Comparison of ENCODE assay signal across 34 cellular contexts in the genomic region with DNA sequence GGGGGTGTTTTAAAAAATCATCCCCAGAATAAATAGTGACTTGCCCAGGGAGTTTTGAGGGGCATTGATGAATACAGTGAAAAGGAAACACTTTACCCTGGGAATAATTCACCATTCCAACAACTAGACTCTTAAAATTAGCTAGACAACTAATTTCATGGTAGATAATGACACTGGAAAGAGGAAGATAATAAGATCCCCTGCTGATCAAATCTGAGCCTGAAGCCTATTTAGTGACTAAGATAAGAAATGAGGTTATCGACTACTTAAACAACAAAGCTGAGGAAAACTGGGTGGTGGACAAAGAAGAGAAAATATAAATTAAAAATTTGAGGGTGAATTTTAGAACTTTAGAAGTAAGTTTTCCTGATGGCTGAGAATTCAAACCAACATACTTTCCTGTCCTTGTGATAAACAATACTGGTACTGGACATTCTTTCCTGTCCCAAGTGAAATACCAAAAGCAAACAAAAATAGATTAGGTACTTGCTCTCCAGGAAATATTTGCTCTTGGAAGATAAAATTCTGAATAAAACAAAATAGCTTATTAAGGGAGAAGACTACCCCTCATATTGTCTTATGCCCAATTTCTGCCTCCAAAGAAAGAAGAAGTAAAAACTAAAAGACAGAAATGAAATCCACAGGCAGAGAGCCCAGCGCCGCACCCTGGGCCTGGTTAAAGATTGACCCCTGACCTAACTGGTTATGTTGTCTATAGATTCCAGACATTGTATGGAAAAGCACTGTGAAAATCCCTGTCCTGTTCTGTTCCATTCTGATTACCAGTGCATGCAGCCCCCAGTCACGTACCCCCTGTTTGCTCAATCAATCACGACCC.
DNase-seq lines count a peak whose midpoint lies in the region; ATAC-seq, FAIRE-seq and TF ChIP-seq lines count a peak whose summit lies in the region.
"Had no signal": no experiment of that assay in that cellular context is flagged by ENCODE, and none has a peak within 500 bp of the region (broad histone marks: within the 10 kb centered on the region; RNA-seq: fewer than 3 reads in every experiment).

No MANE protein-coding gene starts in this region.

- no peak for FAIRE-seq in D721Med (lab: Jason Lieb, UNC)
- FAIRE-seq: A549, GM18507, GM19239, TTC549 had no signal

- H3K27ac ChIP-seq in heart left ventricle: peak overlapping the region in 9 of 12 donors; percentile 19 to 67 (median 51)
- peak overlapping the region; percentile 20 for H3K27ac ChIP-seq in hepatocyte
- peak overlapping the region; percentile 21 to 37 (median 28) for H3K27ac ChIP-seq in gastrocnemius medialis
- H3K27ac ChIP-seq: esophagus muscularis mucosa, HL-60, neutrophil, PC-9, psoas muscle, sigmoid colon, tibial artery had no signal

- no peak overlapping the region for H3K4me2 ChIP-seq in hepatocyte
- H3K4me2 ChIP-seq: A549, PC-9 had no signal

- in situ Hi-C loops in gastrocnemius medialis (cut with MboI; ENCODE audit: low sequenced_read_pairs in 4 of 4): loop anchor here in 3 of 4 donors (5.0 to 10.0 kb wide), 4 partner anchors 103 to 148 kb away; a partner anchor contains a TSS

- H3K27me3 ChIP-seq in heart left ventricle (no peaks in the 10 kb centered on the region), hepatocyte (no peaks in the 10 kb centered on the region), gastrocnemius medialis (no peaks in the 10 kb centered on the region)
- H3K27me3 ChIP-seq: esophagus muscularis mucosa, MG63, neutrophil, sigmoid colon, tibial artery had no signal

- H2AFZ ChIP-seq in hepatocyte: no peak overlapping the region
- H2AFZ ChIP-seq: PC-9 had no signal

- no peaks in the 10 kb centered on the region for H4K20me1 ChIP-seq in hepatocyte (ENCODE audit: insufficient read depth, poor library complexity, severe bottlenecking)

- H3K36me3 ChIP-seq in heart left ventricle (no peaks in the 10 kb centered on the region), hepatocyte (replicated peaks; ENCODE audit: insufficient read depth, low read depth) (no peaks in the 10 kb centered on the region), gastrocnemius medialis (no peaks in the 10 kb centered on the region)
- H3K36me3 ChIP-seq: esophagus muscularis mucosa, MG63, neutrophil, sigmoid colon, tibial artery had no signal

- peaks cover 0 to 25% (median 15%) of the 10 kb centered on the region in 12 donors for H3K4me1 ChIP-seq in heart left ventricle
- H3K4me1 ChIP-seq in hepatocyte (ENCODE audit: insufficient read depth): peaks cover 18% of the 10 kb centered on the region
- peaks cover 4 to 7% of the 10 kb centered on the region in 2 donors for H3K4me1 ChIP-seq in gastrocnemius medialis
- H3K4me1 ChIP-seq: A549, psoas muscle had no signal

- no peaks in the 10 kb centered on the region for H3K79me2 ChIP-seq in hepatocyte

- no peak for DNase-seq in heart left ventricle
- DNase-seq in Right ventricle myocardium inferior (ENCODE audit: missing footprints): no peak
- DNase-seq in NCI-H748 treated with DMSO at 0.1 percent for 48 hours (lab: John Stamatoyannopoulos, UW): peak; percentile 80
- no peak for DNase-seq in hepatocyte (ENCODE audit: low spot score)
- no peak for DNase-seq in gastrocnemius medialis
- no peak for DNase-seq in stimulated activated CD4-positive, alpha-beta T cell treated with anti-CD3 and anti-CD28 coated beads, Interleukin-4, amount 100 ng/mL, for 24 hours
- DNase-seq in D721Med (ENCODE audit: insufficient read length, low spot score): no peak
- DNase-seq: activated CD4-positive, alpha-beta memory T cell treated with anti-CD3 and anti-CD28 coated beads, Interleukin-2, amount 10 ng/mL, durations not matched to agents 7 days and 5 days; activated CD4-positive, alpha-beta T cell treated with anti-CD3 and anti-CD28 coated beads for 1 hour; activated CD8-positive, alpha-beta memory T cell treated with anti-CD3 and anti-CD28 coated beads, Interleukin-2, amount 50 U/mL, for 4 hours; activated naive CD4-positive, alpha-beta T cell treated with anti-CD3 and anti-CD28 coated beads for 36 hours; AML-193; CD4-positive, alpha-beta T cell; foreskin fibroblast; KG1; MG63; NCI-H446 treated with DMSO at 0.1 percent for 48 hours; NK-92 treated with Interleukin-12 subunit alpha and Interleukin-12 subunit beta, amount 100 ng/mL, for 24 hours; PC-9; psoas muscle; Right ventricle myocardium superior; sigmoid colon; stimulated activated CD4-positive, alpha-beta T cell treated with anti-CD3 and anti-CD28 coated beads, Interleukin-12 subunit alpha, Interleukin-12 subunit beta, amount 100 ng/mL, for 4 hours; stimulated activated CD4-positive, alpha-beta T cell treated with anti-CD3 and anti-CD28 coated beads, Interleukin-2, amount 100 ng/mL, for 48 hours; tibial artery had no signal

- intact Hi-C loops in heart left ventricle (cut with DNase I): loop anchor here in 8 of 10 donors (2.0 to 10.0 kb wide), 6 partner anchors 98 to 1133 kb away; no protein-coding TSS in a partner anchor
- intact Hi-C loops in Right ventricle myocardium inferior (cut with DNase I): no loop called here
- intact Hi-C loops in gastrocnemius medialis (cut with DNase I; ENCODE audit: low total_unique reads): no loop called here

- no peaks in the 10 kb centered on the region for H3K9me2 ChIP-seq in hepatocyte (replicated peaks; ENCODE audit: insufficient read depth)

- no peak for ATAC-seq in heart left ventricle
- ATAC-seq in Right ventricle myocardium inferior: no peak
- no peak for ATAC-seq in gastrocnemius medialis
- no peak for ATAC-seq in HG02970 (IDR thresholded peaks at IDR 0.05; ENCODE audit: low FRiP score, unreplicated experiment)
- ATAC-seq: psoas muscle, SK-N-SH treated with all-trans-retinoic acid at 6 μM for 48 hours had no signal

- H3K4me3 ChIP-seq in heart left ventricle (no peak overlapping the region), hepatocyte (no peak overlapping the region), gastrocnemius medialis (no peak overlapping the region)
- H3K4me3 ChIP-seq: A549, esophagus muscularis mucosa, MG63, PC-9, psoas muscle, sigmoid colon, tibial artery had no signal

- TF ChIP-seq POLR2A in heart left ventricle (IDR thresholded peaks at IDR 0.05) (no peak), gastrocnemius medialis (IDR thresholded peaks at IDR 0.05) (no peak)

- H3K9me3 ChIP-seq in heart left ventricle (peaks cover 0 to 7% (median 0%) of the 10 kb centered on the region in 12 donors), hepatocyte (ENCODE audit: low read depth) (no peaks in the 10 kb centered on the region), gastrocnemius medialis (no peaks in the 10 kb centered on the region)
- H3K9me3 ChIP-seq: A549, esophagus muscularis mucosa, neutrophil, psoas muscle, sigmoid colon, tibial artery had no signal

- WGBS in heart left ventricle, 4 donors: 69 to 79% (median 75%) methylated on average over 5 of the region's 5 CpGs
- WGBS in hepatocyte (ENCODE audit: low lambda C conversion rate, missing lambda C conversion rate): 58% methylated on average over 5 of the region's 5 CpGs

- TF ChIP-seq CTCF in heart left ventricle (IDR thresholded peaks at IDR 0.05) (no peak), hepatocyte (IDR thresholded peaks at IDR 0.05; ENCODE audit: poor library complexity) (no peak), gastrocnemius medialis (IDR thresholded peaks at IDR 0.05 in 4 of 5, conservative IDR thresholded peaks at IDR 0.05 in 1 of 5) (no peak), D721Med (IDR thresholded peaks at IDR 0.05; ENCODE audit: insufficient read depth, missing control alignments) (no peak)

Comparison
In these comparisons a context has a peak if more than half of its experiments do, and no peak if none do; other contexts are left out.
1. intact Hi-C loops: an anchor here in heart left ventricle (2.0 to 10.0 kb wide); none called in Right ventricle myocardium inferior and gastrocnemius medialis.